ENCODE assay signal across 8 cellular contexts in the genomic region with DNA sequence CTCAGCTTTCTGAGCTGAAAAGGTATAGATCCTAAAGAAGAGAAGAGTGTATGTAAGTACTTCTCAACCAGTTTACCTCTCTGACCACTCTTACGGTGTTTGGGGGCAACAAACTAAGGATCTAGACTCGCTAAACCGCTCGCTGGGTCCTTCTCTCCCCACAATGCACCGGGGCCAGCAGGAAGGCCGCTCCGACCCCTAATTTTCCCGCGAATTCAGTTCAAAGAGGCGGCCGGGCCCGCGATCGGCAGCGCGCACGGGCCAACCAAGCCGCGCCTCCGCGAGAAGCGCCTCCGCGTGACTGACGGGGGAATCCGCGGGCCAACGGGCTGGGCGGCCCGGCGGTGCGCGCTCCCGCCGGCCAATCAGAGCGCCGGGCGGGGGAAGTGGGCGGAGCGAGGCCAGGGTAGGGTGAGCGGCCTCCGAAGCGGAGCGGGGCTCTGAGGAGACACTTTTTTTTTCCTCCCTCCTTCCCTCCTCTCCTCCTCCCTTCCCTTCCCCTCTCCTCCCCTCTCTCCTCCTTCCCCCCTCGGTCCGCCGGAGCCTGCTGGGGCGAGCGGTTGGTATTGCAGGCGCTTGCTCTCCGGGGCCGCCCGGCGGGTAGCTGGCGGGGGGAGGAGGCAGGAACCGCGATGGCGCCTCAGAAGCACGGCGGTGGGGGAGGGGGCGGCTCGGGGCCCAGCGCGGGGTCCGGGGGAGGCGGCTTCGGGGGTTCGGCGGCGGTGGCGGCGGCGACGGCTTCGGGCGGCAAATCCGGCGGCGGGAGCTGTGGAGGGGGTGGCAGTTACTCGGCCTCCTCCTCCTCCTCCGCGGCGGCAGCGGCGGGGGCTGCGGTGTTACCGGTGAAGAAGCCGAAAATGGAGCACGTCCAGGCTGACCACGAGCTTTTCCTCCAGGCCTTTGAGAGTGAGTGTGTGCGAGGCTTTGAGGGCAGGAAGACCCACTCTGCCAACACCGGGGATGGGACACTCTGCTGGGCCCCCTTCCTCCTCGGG. TPM values are rescaled to one million over a fixed set of nuclear protein-coding genes. Genes with fewer than 3 reads are reported as not detected.
DNase-seq lines count a peak whose midpoint lies in the region; ATAC-seq and TF ChIP-seq lines count a peak whose summit lies in the region.
"Not testable (repeated sequence)": the region's sequence is repeated elsewhere in the genome, so short reads cannot be mapped to it uniquely, and the experiment has no call there.

A gene (plus strand): TSS at position 393 of the 995 bp plus-strand sequence. CDS start 240 bp downstream, at position 633.

- TF ChIP-seq POLR2A in gastroesophageal sphincter (IDR thresholded peaks at IDR 0.05), result peak in 1 of 2 donors; percentile 53

- H3K36me3 ChIP-seq in SK-N-MC (ENCODE audit: insufficient read depth, low read length) (peaks cover 25% of the 10 kb centered on the region), gastroesophageal sphincter (peaks cover 0 to 13% of the 10 kb centered on the region in 2 donors)
- H3K36me3 ChIP-seq in neutrophil, result not testable (repeated sequence)

- peak within 1 kb of the TSS; percentile 89 for H3K9ac ChIP-seq in SK-N-MC (ENCODE audit: insufficient read length)

- not testable (repeated sequence) for H3K36me3 Mint-ChIP-seq in HFFc6 (ENCODE audit: low read depth)

- DNase-seq in GM04503 (ENCODE audit: low read depth) (peak; percentile 56), HFFc6 (peak; percentile 87), NCI-H1048 (lab: John Stamatoyannopoulos, UW) (peak; percentile 86), SK-N-MC (ENCODE audit: low read depth, low spot score) (peak; percentile 22), stromal cell of bone marrow (ENCODE audit: low read depth) (peak; percentile 68)
- DNase-seq in activated naive CD4-positive, alpha-beta T cell (lab: John Stamatoyannopoulos, UW), result peak; percentile 42 to 76 (median 50)

- not testable (repeated sequence) for TF ChIP-seq EP300 in gastroesophageal sphincter (IDR thresholded peaks at IDR 0.05)

- not testable (repeated sequence) for H3K27me3 Mint-ChIP-seq in HFFc6 (ENCODE audit: insufficient read depth)

- TF ChIP-seq CTCF in HFFc6 (IDR thresholded peaks at IDR 0.05), result not testable (repeated sequence)
- TF ChIP-seq CTCF in gastroesophageal sphincter (IDR thresholded peaks at IDR 0.05) (peak in 1 of 4 experiments; percentile 4), neutrophil (IDR thresholded peaks at IDR 0.05) (peak; percentile 45)

- H3K4me1 Mint-ChIP-seq in HFFc6 (ENCODE audit: low read depth), result peaks cover 11% of the 10 kb centered on the region

- not testable (repeated sequence) for H3K9me3 ChIP-seq in SK-N-MC (ENCODE audit: low read depth, low read length); gastroesophageal sphincter; neutrophil

- H3K27ac ChIP-seq in SK-N-MC (peak within 1 kb of the TSS; percentile 88), gastroesophageal sphincter (peak within 1 kb of the TSS; percentile 80 to 94 (median 92)), neutrophil (peak within 1 kb of the TSS; percentile 85)

- H3K4me1 ChIP-seq in gastroesophageal sphincter (peaks cover 0 to 31% (median 3%) of the 10 kb centered on the region in 3 donors), neutrophil (ENCODE audit: control insufficient read depth in 1 of 2, insufficient read depth in 1 of 2, low read depth in 1 of 2, low read length in 1 of 2) (peaks cover 16 to 17% of the 10 kb centered on the region in 2 experiments)

- H3K4me3 Mint-ChIP-seq in HFFc6, result peak within 1 kb of the TSS; percentile 92

- H3K27me3 ChIP-seq in gastroesophageal sphincter, neutrophil: not testable (repeated sequence)

- H3K4me3 ChIP-seq in SK-N-MC, result peak within 1 kb of the TSS; percentile 84
- peak within 1 kb of the TSS; percentile 75 to 87 for H3K4me3 ChIP-seq in gastroesophageal sphincter
- H3K4me3 ChIP-seq in neutrophil (ENCODE audit: low read depth in 1 of 2, low read length in 1 of 2), result peak within 1 kb of the TSS; percentile 68 to 85

- ATAC-seq in gastroesophageal sphincter, result peak; percentile 99

- not testable (repeated sequence) for H3K9me3 Mint-ChIP-seq in HFFc6

- 0% methylated on average over 8 to 14 of the region's 93 CpGs for WGBS in gastroesophageal sphincter (ENCODE audit: low coverage in 1 of 2), 2 donors

- peak within 1 kb of the TSS; percentile 70 for H3K27ac Mint-ChIP-seq in HFFc6

RNA-seq across cellular contexts. Expression of the gene that starts here (rescaled TPM):
- 10 to 100 TPM; 22.7 to 30.6 (median 26.4) TPM for total RNA-seq in HFFc6 (2021; fragmentation: NEBNext Ultra II Directional; extraction: Animal tissue kit (Norgen Biotek cat#: 25700))
- total RNA-seq in gastroesophageal sphincter, result 10 to 100 TPM; 19.0 to 26.3 (median 22.7) TPM

Comparison
In these comparisons a context has a peak if more than half of its experiments do, and no peak if none do; other contexts are left out.
1. Peak in every context shown above with its lines: DNase-seq, ATAC-seq, H3K4me3 ChIP-seq and H3K27ac ChIP-seq.
2. DNase-seq: peak in every context shown above with its lines; median percentile 87 in HFFc6; 86 in NCI-H1048; 68 in stromal cell of bone marrow; 56 in GM04503; 50 in activated naive CD4-positive, alpha-beta T cell; 22 in SK-N-MC.